Comparison of ENCODE assay signal across 21 cellular contexts in genomic region chr9:110464321-110464720, GRCh38.
A peak's percentile ranks its signal among the peaks of the same experiment; 100 is the strongest.
DNase-seq lines count a peak whose midpoint lies in the region; ATAC-seq and TF ChIP-seq lines count a peak whose summit lies in the region.
"Had no signal": no experiment of that assay in that cellular context is flagged by ENCODE, and none has a peak within 500 bp of the region (broad histone marks: within the 10 kb centered on the region; RNA-seq: fewer than 3 reads in every experiment).

No MANE protein-coding gene starts in this region.

- H4K5ac ChIP-seq in mesendoderm (ENCODE audit: low read length) = no peak overlapping the region

- peak overlapping the region; percentile 71; the same call in 1 of the 2 replicates for H3K27ac ChIP-seq in SK-N-MC
- no peak overlapping the region for H3K27ac ChIP-seq in mesendoderm (ENCODE audit: low read depth, low read length)
- no peak overlapping the region for H3K27ac ChIP-seq in substantia nigra (ENCODE audit: low read depth, low read length, poor library complexity, severe bottlenecking)
- H3K27ac ChIP-seq: 22Rv1, hepatocyte, spleen had no signal

- no peak overlapping the region for H2BK15ac ChIP-seq in mesendoderm (replicated peaks; ENCODE audit: low read depth)

- no peaks in the 10 kb centered on the region for H3K4me1 ChIP-seq in mesendoderm (ENCODE audit: control insufficient read depth, low read depth, low read length)
- H3K4me1 ChIP-seq: BE2C, spleen had no signal

- H3K4me3 ChIP-seq in SK-N-MC (no peak overlapping the region), mesendoderm (ENCODE audit: low read length) (no peak overlapping the region)
- H3K4me3 ChIP-seq: hepatocyte, MG63, spleen had no signal

- H3K36me3 ChIP-seq in SK-N-MC (ENCODE audit: insufficient read depth, low read length) (no peaks in the 10 kb centered on the region), mesendoderm (ENCODE audit: control insufficient read depth, insufficient read depth, low read length) (no peaks in the 10 kb centered on the region)
- H3K36me3 ChIP-seq: BE2C, spleen had no signal

- H3K4me3 Mint-ChIP-seq in HFFc6 = no peak overlapping the region
- H3K4me3 Mint-ChIP-seq: neural crest cell; T-helper 2 cell treated with Interferon-gamma antibody and Interleukin-4, amounts not matched to agents 5 μg/mL and 100 μg/mL, for 36 hours had no signal

- H3K18ac ChIP-seq in mesendoderm (ENCODE audit: low read length) = no peak overlapping the region

- H3K79me2 ChIP-seq in mesendoderm (ENCODE audit: control insufficient read depth, insufficient read depth, low read length) = no peaks in the 10 kb centered on the region
- H3K79me2 ChIP-seq: hepatocyte had no signal

- H3K9me3 ChIP-seq in SK-N-MC (ENCODE audit: low read depth, low read length) = no peaks in the 10 kb centered on the region
- H3K9me3 ChIP-seq: BE2C, MG63, spleen had no signal

- no peak overlapping the region for H3K23ac ChIP-seq in mesendoderm (ENCODE audit: low read length)

- H2BK120ac ChIP-seq in mesendoderm (ENCODE audit: low read depth, low read length) = no peak overlapping the region

- H3K4me2 ChIP-seq in mesendoderm (ENCODE audit: low read length) = no peak overlapping the region
- H3K4me2 ChIP-seq: hepatocyte had no signal

- no peaks in the 10 kb centered on the region for H3K4me1 Mint-ChIP-seq in HFFc6 (ENCODE audit: low read depth)
- H3K4me1 Mint-ChIP-seq: neural crest cell had no signal

- H3K27me3 Mint-ChIP-seq in HFFc6 (ENCODE audit: insufficient read depth) = no peaks in the 10 kb centered on the region

- H4K8ac ChIP-seq in mesendoderm (ENCODE audit: low read depth, low read length) = no peak overlapping the region

- no peak overlapping the region for H3K9ac ChIP-seq in SK-N-MC (ENCODE audit: insufficient read length)
- no peak overlapping the region for H3K9ac ChIP-seq in mesendoderm (ENCODE audit: low read length)

- TF ChIP-seq CTCF in HFFc6 (IDR thresholded peaks at IDR 0.05) = no peak

- H3K79me1 ChIP-seq in mesendoderm (ENCODE audit: low read length) = no peaks in the 10 kb centered on the region

- no peaks in the 10 kb centered on the region for H3K9me3 Mint-ChIP-seq in HFFc6
- H3K9me3 Mint-ChIP-seq: T-helper 2 cell treated with Interferon-gamma antibody and Interleukin-4, amounts not matched to agents 5 μg/mL and 100 μg/mL, for 36 hours had no signal

- H3K27ac Mint-ChIP-seq in HFFc6 = no peak overlapping the region
- H3K27ac Mint-ChIP-seq: T-helper 2 cell treated with Interferon-gamma antibody and Interleukin-4, amounts not matched to agents 5 μg/mL and 100 μg/mL, for 36 hours had no signal

- DNase-seq in DMS 273 (lab: John Stamatoyannopoulos, UW; ENCODE audit: unreplicated experiment) (peak; percentile 9), DMS 273 treated with DMSO at 0.1 percent for 48 hours (lab: John Stamatoyannopoulos, UW) (no peak), HT1080 (ENCODE audit: low read depth) (peak; percentile 12), SK-N-MC (ENCODE audit: low read depth, low spot score) (no peak), mesendoderm (peak; percentile 37), HFFc6 (no peak), substantia nigra (lab: John Stamatoyannopoulos, UW) (no peak)
- DNase-seq: activated CD4-positive, alpha-beta T cell treated with anti-CD3 and anti-CD28 coated beads for 1 hour; BE2C; cortex of kidney; DMS79; HCEC 1CT; MG63; midbrain; NCI-H1930; spleen had no signal

- WGBS in mesendoderm (ENCODE audit: extremely low coverage, insufficient coverage, low lambda C conversion rate) = no CpG with 5 or more reads among the region's 1 CpG

- no peak overlapping the region for H2BK5ac ChIP-seq in mesendoderm (ENCODE audit: low read length)

- H2AK5ac ChIP-seq in mesendoderm (ENCODE audit: low read length) = no peak overlapping the region

- H3K4ac ChIP-seq in mesendoderm (ENCODE audit: low read depth, low read length) = no peak overlapping the region

- H3K27me3 ChIP-seq in mesendoderm (ENCODE audit: insufficient read depth, low read length, poor library complexity) = no peaks in the 10 kb centered on the region
- H3K27me3 ChIP-seq: BE2C, hepatocyte, MG63, spleen had no signal

- no peaks in the 10 kb centered on the region for H3K36me3 Mint-ChIP-seq in HFFc6 (ENCODE audit: low read depth)

- no peak for ATAC-seq in HG03095 (IDR thresholded peaks at IDR 0.05; ENCODE audit: unreplicated experiment)

- H3K56ac ChIP-seq in mesendoderm (ENCODE audit: low read length) = no peak overlapping the region

Comparison
In these comparisons a context has a peak if more than half of its experiments do, and no peak if none do; other contexts are left out.
1. DNase-seq: peak in DMS 273 (single experiment), HT1080 (single experiment) and mesendoderm (single experiment); none in DMS 273 treated with DMSO at 0.1 percent for 48 hours (single experiment), SK-N-MC (single experiment), HFFc6 (single experiment) and substantia nigra (0 of 49).